8 cellular contexts compared by ENCODE assay signal in genomic region chr1:204941415-204942338, GRCh38.
DNase-seq lines count a peak whose midpoint lies in the region; ATAC-seq and TF ChIP-seq lines count a peak whose summit lies in the region.

No MANE protein-coding gene starts in this region.

- H3K4me3 ChIP-seq in DOHH2 (ENCODE audit: low read length) (no peak overlapping the region), KMS-11 (IDR thresholded peaks at IDR 0.05; ENCODE audit: insufficient read depth, low read depth, low read length) (no peak overlapping the region), Peyer's patch (no peak overlapping the region)

- no peak for TF ChIP-seq POLR2A in Peyer's patch (IDR thresholded peaks at IDR 0.05)

- peak; percentile 85 for ATAC-seq in left ventricle myocardium superior
- ATAC-seq in HG03571 (IDR thresholded peaks at IDR 0.05; ENCODE audit: unreplicated experiment), result no peak
- ATAC-seq in HG03108 (IDR thresholded peaks at IDR 0.05; ENCODE audit: unreplicated experiment), result no peak

- H3K9me2 ChIP-seq in DOHH2 (replicated peaks; ENCODE audit: control insufficient read depth, low read length), result no peaks in the 10 kb centered on the region

- TF ChIP-seq CTCF in DOHH2 (IDR thresholded peaks at IDR 0.05; ENCODE audit: low read depth, low read length, poor library complexity, severe bottlenecking) (peak; percentile 92), KMS-11 (conservative IDR thresholded peaks at IDR 0.05; ENCODE audit: low read depth, low read length) (peak; percentile 97), Peyer's patch (IDR thresholded peaks at IDR 0.05) (peak; percentile 43 to 81 (median 70))

- no peaks in the 10 kb centered on the region for H3K36me3 ChIP-seq in DOHH2 (ENCODE audit: control insufficient read depth, low read length)
- H3K36me3 ChIP-seq in KMS-11 (ENCODE audit: insufficient read depth), result no peaks in the 10 kb centered on the region
- no peaks in the 10 kb centered on the region for H3K36me3 ChIP-seq in Peyer's patch

- H3K79me2 ChIP-seq in DOHH2 (ENCODE audit: control insufficient read depth, low read length), result no peaks in the 10 kb centered on the region
- no peaks in the 10 kb centered on the region for H3K79me2 ChIP-seq in KMS-11 (ENCODE audit: insufficient read depth, low read depth)

- DNase-seq in Peyer's patch (peak; percentile 34 to 79 (median 68)), amniotic epithelial cell (ENCODE audit: low read depth) (peak; percentile 34), left ventricle myocardium superior (peak; percentile 76), retina (peak; percentile 85)

- intact Hi-C loops in left ventricle myocardium superior (cut with micrococcal nuclease), result loop anchor here (2.0 kb wide), 1 partner anchor 135 kb away; no protein-coding TSS in a partner anchor

- H3K9me3 ChIP-seq in DOHH2 (ENCODE audit: control insufficient read depth, insufficient read depth, low read length), result no peaks in the 10 kb centered on the region
- H3K9me3 ChIP-seq in Peyer's patch, result no peaks in the 10 kb centered on the region

- no peak overlapping the region for H3K9ac ChIP-seq in KMS-11

- no peak overlapping the region for H3K4me2 ChIP-seq in DOHH2 (ENCODE audit: low read length)
- H3K4me2 ChIP-seq in KMS-11, result no peak overlapping the region; the same call in 1 of the 2 replicates

- no peaks in the 10 kb centered on the region for H3F3A ChIP-seq in DOHH2 (ENCODE audit: control insufficient read depth, insufficient read depth)

- H3K27me3 ChIP-seq in DOHH2 (ENCODE audit: control insufficient read depth, low read length) (peaks cover 12% of the 10 kb centered on the region; the same call in 1 of the 2 replicates), KMS-11 (ENCODE audit: insufficient read depth, low read depth) (no peaks in the 10 kb centered on the region), Peyer's patch (no peaks in the 10 kb centered on the region)

- H2AFZ ChIP-seq in KMS-11 (ENCODE audit: low read depth), result peak overlapping the region; percentile 31; the same call in 1 of the 2 replicates

- H3K27ac ChIP-seq in DOHH2 (ENCODE audit: low read depth, low read length), result no peak overlapping the region
- no peak overlapping the region for H3K27ac ChIP-seq in KMS-11
- no peak overlapping the region for H3K27ac ChIP-seq in Peyer's patch

- H3K4me1 ChIP-seq in DOHH2 (ENCODE audit: control insufficient read depth, low read length) (no peaks in the 10 kb centered on the region), KMS-11 (ENCODE audit: low read depth, poor library complexity, severe bottlenecking) (no peaks in the 10 kb centered on the region), Peyer's patch (no peaks in the 10 kb centered on the region)

- H4K20me1 ChIP-seq in DOHH2 (ENCODE audit: control insufficient read depth, insufficient read depth, low read depth, low read length) (no peaks in the 10 kb centered on the region), KMS-11 (ENCODE audit: insufficient read depth) (no peaks in the 10 kb centered on the region)

Comparison
In these comparisons a context has a peak if more than half of its experiments do, and no peak if none do; other contexts are left out.
1. DNase-seq: peak in every context shown above with its lines; median percentile 85 in retina; 76 in left ventricle myocardium superior; 68 in Peyer's patch; 34 in amniotic epithelial cell.